ENCODE assay signal across 13 cellular contexts in genomic region chr6:49142422-49143151, GRCh38.
"Had no signal": no experiment of that assay in that cellular context is flagged by ENCODE, and none has a peak within 500 bp of the region (broad histone marks: within the 10 kb centered on the region; RNA-seq: fewer than 3 reads in every experiment).

No MANE protein-coding gene starts in this region.

- H3K27ac ChIP-seq: gastrocnemius medialis, heart left ventricle, tibial artery, WERI-Rb-1 had no signal

- H3K4me3 Mint-ChIP-seq: activated CD4-positive, alpha-beta memory T cell treated with anti-CD3 and anti-CD28 coated beads, Interleukin-2, amount 10 ng/mL, durations not matched to agents 7 days and 5 days; activated CD4-positive, alpha-beta T cell treated with anti-CD3 and anti-CD28 coated beads for 36 hours; activated naive CD4-positive, alpha-beta T cell treated with anti-CD3 and anti-CD28 coated beads, Interleukin-2, amount 10 ng/mL, durations not matched to agents 7 days and 5 days; activated T-cell treated with anti-CD3 and anti-CD28 coated beads, Interleukin-2, amount 50 U/mL, for 24 hours; naive B cell; stimulated activated memory B cell treated with anti-CD40 and anti-IgM and Interleukin-4, amounts not matched to agents 10 μg/mL and 1 μg/mL and 100 μg/mL, for 72 hours had no signal

- H3K27ac Mint-ChIP-seq: activated CD4-positive, alpha-beta memory T cell treated with anti-CD3 and anti-CD28 coated beads, Interleukin-2, amount 10 ng/mL, durations not matched to agents 7 days and 5 days; activated CD4-positive, alpha-beta T cell treated with anti-CD3 and anti-CD28 coated beads for 36 hours; activated naive CD4-positive, alpha-beta T cell treated with anti-CD3 and anti-CD28 coated beads, Interleukin-2, amount 10 ng/mL, durations not matched to agents 7 days and 5 days; activated T-cell treated with anti-CD3 and anti-CD28 coated beads, Interleukin-2, amount 50 U/mL, for 24 hours; naive B cell; stimulated activated memory B cell treated with anti-CD40 and anti-IgM and Interleukin-4, amounts not matched to agents 10 μg/mL and 1 μg/mL and 100 μg/mL, for 72 hours had no signal

- H3K36me3 Mint-ChIP-seq: activated naive CD4-positive, alpha-beta T cell treated with anti-CD3 and anti-CD28 coated beads, Interleukin-2, amount 10 ng/mL, durations not matched to agents 7 days and 5 days; naive B cell; stimulated activated memory B cell treated with anti-CD40 and anti-IgM and Interleukin-4, amounts not matched to agents 10 μg/mL and 1 μg/mL and 100 μg/mL, for 72 hours had no signal

- DNase-seq: activated CD4-positive, alpha-beta memory T cell treated with anti-CD3 and anti-CD28 coated beads, Interleukin-2, amount 10 ng/mL, durations not matched to agents 7 days and 5 days; activated CD4-positive, alpha-beta T cell treated with anti-CD3 and anti-CD28 coated beads for 36 hours; activated naive CD4-positive, alpha-beta T cell treated with anti-CD3 and anti-CD28 coated beads, Interleukin-2, amount 10 ng/mL, durations not matched to agents 7 days and 5 days; activated T-cell treated with anti-CD3 and anti-CD28 coated beads, Interleukin-2, amount 50 U/mL, for 24 hours; dermis blood vessel endothelial cell; gastrocnemius medialis; heart left ventricle; naive B cell; stimulated activated CD4-positive, alpha-beta T cell treated with anti-CD3 and anti-CD28 coated beads, Interleukin-12 subunit alpha, Interleukin-12 subunit beta, amount 100 ng/mL, for 4 hours; tibial artery; WERI-Rb-1 had no signal

- H3K4me3 ChIP-seq: gastrocnemius medialis, heart left ventricle, tibial artery had no signal

- H3K36me3 ChIP-seq: gastrocnemius medialis, heart left ventricle, tibial artery, WERI-Rb-1 had no signal

- H3K9me3 ChIP-seq: gastrocnemius medialis, tibial artery had no signal

- H3K4me1 Mint-ChIP-seq: activated CD4-positive, alpha-beta memory T cell treated with anti-CD3 and anti-CD28 coated beads, Interleukin-2, amount 10 ng/mL, durations not matched to agents 7 days and 5 days; activated CD4-positive, alpha-beta T cell treated with anti-CD3 and anti-CD28 coated beads for 36 hours; activated naive CD4-positive, alpha-beta T cell treated with anti-CD3 and anti-CD28 coated beads, Interleukin-2, amount 10 ng/mL, durations not matched to agents 7 days and 5 days; naive B cell; stimulated activated memory B cell treated with anti-CD40 and anti-IgM and Interleukin-4, amounts not matched to agents 10 μg/mL and 1 μg/mL and 100 μg/mL, for 72 hours had no signal

- H3K27me3 Mint-ChIP-seq: activated CD4-positive, alpha-beta memory T cell treated with anti-CD3 and anti-CD28 coated beads, Interleukin-2, amount 10 ng/mL, durations not matched to agents 7 days and 5 days; activated CD4-positive, alpha-beta T cell treated with anti-CD3 and anti-CD28 coated beads for 36 hours; activated naive CD4-positive, alpha-beta T cell treated with anti-CD3 and anti-CD28 coated beads, Interleukin-2, amount 10 ng/mL, durations not matched to agents 7 days and 5 days; activated T-cell treated with anti-CD3 and anti-CD28 coated beads, Interleukin-2, amount 50 U/mL, for 24 hours; naive B cell; stimulated activated memory B cell treated with anti-CD40 and anti-IgM and Interleukin-4, amounts not matched to agents 10 μg/mL and 1 μg/mL and 100 μg/mL, for 72 hours had no signal

- H3K4me1 ChIP-seq: gastrocnemius medialis, heart left ventricle, tibial artery had no signal

- H3K27me3 ChIP-seq: gastrocnemius medialis, heart left ventricle, tibial artery had no signal

- ATAC-seq: activated CD4-positive, alpha-beta T cell treated with anti-CD3 and anti-CD28 coated beads for 36 hours; gastrocnemius medialis; heart left ventricle; left lobe of liver; stimulated activated memory B cell treated with anti-CD40 and anti-IgM and Interleukin-4, amounts not matched to agents 10 μg/mL and 1 μg/mL and 100 μg/mL, for 72 hours had no signal
